ENCODE assay signal across 17 cellular contexts in genomic region chrX:115065304-115065703, GRCh38. TPM values are rescaled to one million over a fixed set of nuclear protein-coding genes. Genes with fewer than 3 reads are reported as not detected.
A peak's percentile ranks its signal among the peaks of the same experiment; 100 is the strongest.
DNase-seq lines count a peak whose midpoint lies in the region; ATAC-seq and TF ChIP-seq lines count a peak whose summit lies in the region.
"Had no signal": no experiment of that assay in that cellular context is flagged by ENCODE, and none has a peak within 500 bp of the region (broad histone marks: within the 10 kb centered on the region; RNA-seq: fewer than 3 reads in every experiment).

No MANE protein-coding gene starts in this region.

- no peaks in the 10 kb centered on the region for H3K79me2 ChIP-seq in PC-3 (ENCODE audit: low read length)

- ATAC-seq in PC-3 (no peak; the same call in 1 of the 2 replicates), esophagus mucosa (peak; percentile 69), GM19397 (IDR thresholded peaks at IDR 0.05; ENCODE audit: unreplicated experiment) (no peak)
- ATAC-seq: A549; CD8-positive, alpha-beta T cell had no signal

- POLR2A ChIA-PET in PC-3 (lab: Charles Lee; ENCODE audit: unreplicated experiment): no interaction called here

- intact Hi-C loops in PC-3 (cut with micrococcal nuclease): no loop called here

- no peaks in the 10 kb centered on the region for H3K9me3 ChIP-seq in PC-3 (ENCODE audit: low read length)
- H3K9me3 ChIP-seq: A549, Caco-2 had no signal

- no peak overlapping the region for H3K4me2 ChIP-seq in PC-3 (ENCODE audit: low read length)
- H3K4me2 ChIP-seq: A549; BLaER1 treated with 17β-estradiol and CSF1 and Interleukin-3, amounts not matched to agents 10 nM and 100 nM had no signal

- H3K27ac ChIP-seq in PC-3 (ENCODE audit: low read length): no peak overlapping the region
- H3K27ac ChIP-seq: 22Rv1; A549; BLaER1 treated with 17β-estradiol and CSF1 and Interleukin-3, amounts not matched to agents 10 nM and 100 nM; C4-2B had no signal

- no peak for TF ChIP-seq CTCF in PC-3 (conservative IDR thresholded peaks at IDR 0.05; ENCODE audit: low read depth, low read length)
- no peak for TF ChIP-seq CTCF in epithelial cell of esophagus (IDR thresholded peaks at IDR 0.05; ENCODE audit: insufficient read depth, low read depth, low read length, missing control alignments)

- CTCF ChIA-PET in PC-3 (lab: Charles Lee): interaction anchor here (0.5 kb wide), 1 partner anchor 65 kb away, joined by 3 read pairs; no protein-coding TSS in a partner anchor

- H3K4me3 ChIP-seq in PC-3 (ENCODE audit: low read length) (no peak overlapping the region), epithelial cell of esophagus (ENCODE audit: low read length) (no peak overlapping the region)
- H3K4me3 ChIP-seq: A549; BLaER1 treated with 17β-estradiol and CSF1 and Interleukin-3, amounts not matched to agents 10 nM and 100 nM had no signal

- no peaks in the 10 kb centered on the region for H4K20me1 ChIP-seq in PC-3 (ENCODE audit: low read length)
- H4K20me1 ChIP-seq: BLaER1 treated with 17β-estradiol and CSF1 and Interleukin-3, amounts not matched to agents 10 nM and 100 nM had no signal

- H3K36me3 ChIP-seq in PC-3 (ENCODE audit: low read depth, low read length): no peaks in the 10 kb centered on the region
- H3K36me3 ChIP-seq: BLaER1 treated with 17β-estradiol and CSF1 and Interleukin-3, amounts not matched to agents 10 nM and 100 nM had no signal

- H3K9me2 ChIP-seq in PC-3 (replicated peaks; ENCODE audit: low read length): no peaks in the 10 kb centered on the region

- H3K4me1 ChIP-seq in PC-3 (ENCODE audit: insufficient read depth, low read length): no peaks in the 10 kb centered on the region
- H3K4me1 ChIP-seq: A549; BLaER1 treated with 17β-estradiol and CSF1 and Interleukin-3, amounts not matched to agents 10 nM and 100 nM; Caco-2 had no signal

- peak; percentile 45 for DNase-seq in PC-3
- peak; percentile 49 for DNase-seq in epithelial cell of esophagus (ENCODE audit: low read depth)
- DNase-seq in activated T-cell treated with anti-CD3 and anti-CD28 coated beads, Interleukin-2, amount 50 U/mL, for 48 hours: no peak
- DNase-seq: AML-193; Caco-2; Calu3; CD4-positive, alpha-beta T cell; CD8-positive, alpha-beta T cell; DMS79 treated with DMSO at 0.1 percent for 48 hours; GF-D8 had no signal

- H3K27me3 ChIP-seq in PC-3 (ENCODE audit: low read length): no peaks in the 10 kb centered on the region

- no peak overlapping the region for H3K9ac ChIP-seq in PC-3 (ENCODE audit: low read length)
- H3K9ac ChIP-seq: BLaER1 treated with 17β-estradiol and CSF1 and Interleukin-3, amounts not matched to agents 10 nM and 100 nM had no signal

- H2AFZ ChIP-seq in PC-3 (ENCODE audit: low read length): no peak overlapping the region

- no TSS peak for BruUV-seq in PC-3 (replicated peaks; lab: Mats Ljungman, UMichigan)

- H3F3A ChIP-seq in PC-3 (ENCODE audit: low read length, unreplicated experiment): no peaks in the 10 kb centered on the region

RNA-seq across cellular contexts. Expression of gene IL13RA2, which starts 47.9 kb away (rescaled TPM):
- 3.4 and 8.1 TPM in 2 replicates for total RNA-seq in PC-3 (2014; rRNA removed)
- 0.16 TPM for total RNA-seq in esophagus mucosa
- total RNA-seq: B cell; Caco-2; Calu3; CD4-positive, alpha-beta T cell; CD8-positive, alpha-beta T cell had no signal

Comparison
In these comparisons a context has a peak if more than half of its experiments do, and no peak if none do; other contexts are left out.
1. DNase-seq: peak in PC-3 (single experiment) and epithelial cell of esophagus (single experiment); none in activated T-cell treated with anti-CD3 and anti-CD28 coated beads, Interleukin-2, amount 50 U/mL, for 48 hours (0 of 2).